In genomic region chrX:72100824-72101351, GRCh38 we compare ENCODE assay signal across 9 cellular contexts. TPM values are rescaled to one million over a fixed set of nuclear protein-coding genes. Genes with fewer than 3 reads are reported as not detected.
DNase-seq lines count a peak whose midpoint lies in the region; ATAC-seq and TF ChIP-seq lines count a peak whose summit lies in the region.
"Had no signal": no experiment of that assay in that cellular context is flagged by ENCODE, and none has a peak within 500 bp of the region (broad histone marks: within the 10 kb centered on the region; RNA-seq: fewer than 3 reads in every experiment).

No MANE protein-coding gene starts in this region.

- H3K4me3 ChIP-seq in OCI-LY3 (ENCODE audit: low read length) (peak overlapping the region; percentile 56), spleen (peak overlapping the region in 3 of 8 donors; percentile 22 to 62 (median 23)), colonic mucosa (no peak overlapping the region)
- H3K4me3 ChIP-seq: thoracic aorta had no signal

- DNase-seq in activated effector memory CD4-positive, alpha-beta T cell treated with Interleukin-2 at 50 U/mL for 16 hours, result peak; percentile 61
- DNase-seq in spleen (peak; percentile 90), colonic mucosa (no peak), DMS153 treated with DMSO at 0.1 percent for 48 hours (lab: John Stamatoyannopoulos, UW; ENCODE audit: unreplicated experiment) (no peak), NCI-H128 (lab: John Stamatoyannopoulos, UW; ENCODE audit: unreplicated experiment) (no peak)

- intact Hi-C loops in spleen (cut with DNase I; ENCODE audit: low total_unique reads), result no loop called here
- intact Hi-C loops in colonic mucosa (cut with DNase I), result no loop called here

- H3K27me3 ChIP-seq in OCI-LY3 (ENCODE audit: low read depth, low read length) (peaks cover 26% of the 10 kb centered on the region), spleen (replicated peaks in 1 of 7) (peaks cover 0 to 27% (median 3%) of the 10 kb centered on the region in 7 donors), colonic mucosa (peaks cover 5% of the 10 kb centered on the region)

- no peaks in the 10 kb centered on the region for H4K20me1 ChIP-seq in OCI-LY3 (ENCODE audit: insufficient read depth, low read length)

- no peaks in the 10 kb centered on the region for H3K9me3 ChIP-seq in OCI-LY3 (ENCODE audit: insufficient read depth, low read length)
- no peaks in the 10 kb centered on the region for H3K9me3 ChIP-seq in spleen
- H3K9me3 ChIP-seq in colonic mucosa, result no peaks in the 10 kb centered on the region
- H3K9me3 ChIP-seq: thoracic aorta had no signal

- 22 to 43% (median 26%) methylated on average over 4 to 9 of the region's 9 CpGs for WGBS in spleen, 5 donors

- H3K4me2 ChIP-seq in OCI-LY3 (ENCODE audit: low read length), result peak overlapping the region; percentile 83

- no peak for TF ChIP-seq POLR2A in spleen (IDR thresholded peaks at IDR 0.05)

- no peaks in the 10 kb centered on the region for H3K36me3 ChIP-seq in OCI-LY3 (replicated peaks; ENCODE audit: low read depth, low read length)
- H3K36me3 ChIP-seq in spleen, result no peaks in the 10 kb centered on the region
- no peaks in the 10 kb centered on the region for H3K36me3 ChIP-seq in colonic mucosa
- H3K36me3 ChIP-seq: thoracic aorta had no signal

- H2AFZ ChIP-seq in OCI-LY3 (ENCODE audit: low read depth, low read length), result no peak overlapping the region

- H3K4me1 ChIP-seq in OCI-LY3 (ENCODE audit: low read length) (peaks cover 38% of the 10 kb centered on the region), spleen (peaks cover 0 to 71% (median 18%) of the 10 kb centered on the region in 6 donors), colonic mucosa (no peaks in the 10 kb centered on the region)

- TF ChIP-seq CTCF in OCI-LY3 (IDR thresholded peaks at IDR 0.05; ENCODE audit: low read depth, low read length) (no peak), spleen (IDR thresholded peaks at IDR 0.05 in 8 of 11, conservative IDR thresholded peaks at IDR 0.05 in 3 of 11) (no peak), colonic mucosa (IDR thresholded peaks at IDR 0.05) (no peak)

- no peaks in the 10 kb centered on the region for H3K79me2 ChIP-seq in OCI-LY3 (ENCODE audit: low read length)

- H3K9ac ChIP-seq in OCI-LY3 (ENCODE audit: low read length), result no peak overlapping the region
- no peak overlapping the region for H3K9ac ChIP-seq in colonic mucosa (ENCODE audit: low read depth in 2 of 2, low read length in 2 of 2)

- ATAC-seq in GM18498 (IDR thresholded peaks at IDR 0.05; ENCODE audit: unreplicated experiment), result peak; percentile 79
- ATAC-seq in HG02642 (IDR thresholded peaks at IDR 0.05; ENCODE audit: poor library complexity, unreplicated experiment), result peak; percentile 80

- H3K27ac ChIP-seq in OCI-LY3 (ENCODE audit: low read length) (peak overlapping the region; percentile 52), spleen (peak overlapping the region in 7 of 8 donors; percentile 44 to 90 (median 74)), colonic mucosa (no peak overlapping the region)
- H3K27ac ChIP-seq: thoracic aorta had no signal

RNA-seq across cellular contexts. Expression of gene RTL5, which starts 30.8 kb away (rescaled TPM):
- 1 to 10 TPM; 2.7 to 5.9 (median 4.2) TPM for total RNA-seq in spleen
- under 1 TPM; 0.46 to 0.99 (median 0.61) TPM for polyA plus RNA-seq in spleen
- total RNA-seq in colonic mucosa, result 1 to 10 TPM; 1.2 to 2.1 TPM

Comparison
In these comparisons a context has a peak if more than half of its experiments do, and no peak if none do; other contexts are left out.
1. DNase-seq: peak in activated effector memory CD4-positive, alpha-beta T cell treated with Interleukin-2 at 50 U/mL for 16 hours (single experiment) and spleen (single experiment); none in colonic mucosa (single experiment), DMS153 treated with DMSO at 0.1 percent for 48 hours (single experiment) and NCI-H128 (single experiment).